In the genomic region with DNA sequence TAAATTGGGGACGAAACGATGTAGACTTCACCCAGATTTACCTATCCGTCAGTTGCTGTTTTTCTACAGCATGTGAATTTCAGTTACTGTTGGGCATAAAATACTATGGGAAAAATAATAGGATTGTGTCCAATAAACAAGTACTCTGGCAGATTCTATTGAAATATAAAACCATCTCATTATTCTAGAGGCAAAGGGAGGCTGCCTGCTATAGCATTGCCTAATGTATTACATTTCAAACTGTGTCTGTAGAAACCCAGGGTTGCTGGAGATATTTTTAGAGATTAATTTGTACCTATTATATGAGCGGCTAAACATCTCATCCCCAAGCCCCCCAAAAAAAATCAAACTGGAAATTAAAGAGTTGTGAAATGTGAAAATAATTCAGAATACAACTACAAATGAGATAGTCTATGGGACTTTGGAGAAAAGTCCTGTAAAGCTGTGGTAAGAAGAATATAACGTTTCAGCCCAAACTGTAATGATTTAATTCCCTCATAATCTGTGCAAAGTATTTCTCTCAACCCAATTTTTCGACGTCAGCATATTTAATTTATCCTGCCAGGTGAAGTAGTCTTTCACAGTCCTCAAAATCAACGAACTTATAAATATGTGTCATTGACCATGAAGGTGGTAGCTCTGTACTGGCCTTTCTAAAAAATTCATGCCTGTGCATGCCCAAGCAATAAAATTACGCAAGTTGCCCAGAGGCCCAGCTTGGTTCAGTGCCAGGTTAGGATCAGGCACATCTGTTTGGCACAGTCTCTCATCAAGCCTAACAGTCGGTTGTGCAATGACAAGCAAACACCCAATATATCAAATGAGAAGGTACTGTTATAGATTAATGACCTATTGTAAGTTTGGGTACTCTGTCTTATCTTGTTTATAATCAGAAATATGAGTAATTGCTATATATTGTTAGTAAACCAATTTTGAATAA, we compare ENCODE assay signal across 7 cellular contexts. TPM values are rescaled to one million over a fixed set of nuclear protein-coding genes. Genes with fewer than 3 reads are reported as not detected.
A peak's percentile ranks its signal among the peaks of the same experiment; 100 is the strongest.
DNase-seq lines count a peak whose midpoint lies in the region; ATAC-seq and TF ChIP-seq lines count a peak whose summit lies in the region.

No MANE protein-coding gene starts in this region.

- 84 to 85% methylated on average over 10 of the region's 10 CpGs for WGBS in thyroid gland, 2 donors

- peak; percentile 56 for ATAC-seq in PC-3
- no peak for ATAC-seq in GM21367 (IDR thresholded peaks at IDR 0.05; ENCODE audit: unreplicated experiment)
- ATAC-seq in GM21717 (IDR thresholded peaks at IDR 0.05; ENCODE audit: unreplicated experiment), result no peak
- ATAC-seq in GM21360 (IDR thresholded peaks at IDR 0.05; ENCODE audit: unreplicated experiment), result no peak

- peak overlapping the region; percentile 41 for H3K4me2 ChIP-seq in PC-3 (ENCODE audit: low read length)

- H3K36me3 ChIP-seq in PC-3 (ENCODE audit: low read depth, low read length) (no peaks in the 10 kb centered on the region), thyroid gland (no peaks in the 10 kb centered on the region)

- intact Hi-C loops in PC-3 (cut with micrococcal nuclease), result loop anchor here (2.0 to 5.0 kb wide), 2 partner anchors 43 to 158 kb away; a partner anchor contains a TSS
- intact Hi-C loops in thyroid gland (cut with DNase I), result loop anchor here (5.0 kb wide), 1 partner anchor 173 kb away; no protein-coding TSS in a partner anchor

- CTCF ChIA-PET in PC-3 (lab: Charles Lee), result interaction anchor here (0.6 to 1.1 kb wide), 5 partner anchors 25 to 177 kb away, joined by 3 to 4 read pairs (median 3); no protein-coding TSS in a partner anchor

- H3K9ac ChIP-seq in PC-3 (ENCODE audit: low read length), result no peak overlapping the region

- BruUV-seq in PC-3 (replicated peaks; lab: Mats Ljungman, UMichigan), result no TSS peak

- DNase-seq in KBM-7, result peak; percentile 89
- peak; percentile 93 for DNase-seq in PC-3
- DNase-seq in foreskin fibroblast, result peak; percentile 95 to 97
- peak; percentile 20 to 55 for DNase-seq in thyroid gland

- H3K9me3 ChIP-seq in PC-3 (ENCODE audit: low read length), result no peaks in the 10 kb centered on the region
- no peaks in the 10 kb centered on the region for H3K9me3 ChIP-seq in thyroid gland

- peaks cover 6% of the 10 kb centered on the region for H3F3A ChIP-seq in PC-3 (ENCODE audit: low read length, unreplicated experiment)

- in situ Hi-C loops in KBM-7 (cut with MboI; ENCODE audit: low pct_unique_long_range_greater_than_20kb, low sequenced_read_pairs), result no loop called here

- TF ChIP-seq POLR2A in thyroid gland (IDR thresholded peaks at IDR 0.05), result no peak

- peaks cover 7% of the 10 kb centered on the region for H4K20me1 ChIP-seq in PC-3 (ENCODE audit: low read length)

- peaks cover 31% of the 10 kb centered on the region for H3K4me1 ChIP-seq in PC-3 (ENCODE audit: insufficient read depth, low read length)
- H3K4me1 ChIP-seq in thyroid gland, result no peaks in the 10 kb centered on the region

- H2AFZ ChIP-seq in PC-3 (ENCODE audit: low read length), result no peak overlapping the region

- H3K4me3 ChIP-seq in PC-3 (ENCODE audit: low read length) (no peak overlapping the region), foreskin fibroblast (ENCODE audit: low read depth in 1 of 2, low read length in 2 of 2) (peak overlapping the region in 1 of 2 donors; percentile 33), thyroid gland (replicated peaks in 1 of 3) (no peak overlapping the region)

- POLR2A ChIA-PET in PC-3 (lab: Charles Lee; ENCODE audit: unreplicated experiment), result no interaction called here

- peak overlapping the region; percentile 12 for H3K27ac ChIP-seq in PC-3 (ENCODE audit: low read length)
- no peak overlapping the region for H3K27ac ChIP-seq in thyroid gland

- TF ChIP-seq CTCF in PC-3 (conservative IDR thresholded peaks at IDR 0.05; ENCODE audit: low read depth, low read length) (no peak), foreskin fibroblast (IDR thresholded peaks at IDR 0.05; ENCODE audit: low read depth, low read length) (no peak), thyroid gland (IDR thresholded peaks at IDR 0.05) (no peak)

- H3K79me2 ChIP-seq in PC-3 (ENCODE audit: low read length), result peaks cover 59% of the 10 kb centered on the region

- H3K27me3 ChIP-seq in PC-3 (ENCODE audit: low read length), result no peaks in the 10 kb centered on the region
- H3K27me3 ChIP-seq in thyroid gland, result no peaks in the 10 kb centered on the region

- H3K9me2 ChIP-seq in PC-3 (replicated peaks; ENCODE audit: low read length), result no peaks in the 10 kb centered on the region

RNA-seq across cellular contexts. Expression of a gene that starts 10.3 kb away (rescaled TPM):
- 1.0 and 2.1 TPM in 2 replicates for total RNA-seq in PC-3 (2014; rRNA removed)
- 1 to 10 TPM; 1.8 to 3.4 (median 2.4) TPM for total RNA-seq in thyroid gland

Comparison
In these comparisons a context has a peak if more than half of its experiments do, and no peak if none do; other contexts are left out.
1. DNase-seq: peak in every context shown above with its lines; median percentile 96 in foreskin fibroblast; 93 in PC-3; 89 in KBM-7; 38 in thyroid gland.